In the genomic region with DNA sequence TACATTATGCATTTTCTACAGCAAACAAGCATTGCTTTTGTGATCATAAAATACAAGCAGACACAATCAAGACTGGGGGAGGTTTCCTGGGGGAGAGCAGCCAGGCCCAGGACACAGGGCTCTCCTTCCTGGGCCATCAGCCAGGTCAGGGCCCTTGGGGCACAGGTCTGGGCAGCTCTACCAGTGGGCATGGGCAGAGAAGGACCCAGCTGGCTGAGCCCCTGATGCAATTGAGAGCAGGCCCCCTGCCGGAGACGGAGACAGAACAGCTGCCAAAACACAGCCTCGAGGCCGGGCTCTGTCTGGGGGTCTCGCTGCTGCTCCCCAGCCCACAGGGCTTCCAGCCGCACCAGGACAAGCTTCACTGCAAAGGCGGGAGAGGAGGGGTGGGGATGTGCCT, we compare ENCODE assay signal across 12 cellular contexts. TPM values are rescaled to one million over a fixed set of nuclear protein-coding genes. Genes with fewer than 3 reads are reported as not detected.
"Had no signal": no experiment of that assay in that cellular context is flagged by ENCODE, and none has a peak within 500 bp of the region (broad histone marks: within the 10 kb centered on the region; RNA-seq: fewer than 3 reads in every experiment).

No MANE protein-coding gene starts in this region.

RNA-seq across cellular contexts. Expression of a gene that starts 10.8 kb away (rescaled TPM):
- total RNA-seq: activated B cell treated with CpG ODN at 0.5 μM for 24 hours; T-helper 2 cell treated with Interferon-gamma antibody and Interleukin-4, amounts not matched to agents 100 ng/mL and 5 ng/mL, for 36 hours had no signal
- polyA plus RNA-seq: immature natural killer cell had no signal

RNA-seq across cellular contexts. Expression of a gene that starts 21.8 kb away (rescaled TPM):
- total RNA-seq: activated B cell treated with CpG ODN at 0.5 μM for 24 hours; activated CD8-positive, alpha-beta T cell treated with anti-CD3 and anti-CD28 coated beads for 36 hours; breast epithelium; endothelial cell of umbilical vein; esophagus squamous epithelium; fibroblast of villous mesenchyme; right lobe of liver; SJCRH30; T-helper 2 cell treated with Interferon-gamma antibody and Interleukin-4, amounts not matched to agents 100 ng/mL and 5 ng/mL, for 36 hours had no signal
- polyA plus RNA-seq: endothelial cell of umbilical vein, immature natural killer cell had no signal

RNA-seq across cellular contexts. Expression of a gene that starts 33.7 kb away (rescaled TPM):
- total RNA-seq: activated B cell treated with CpG ODN at 0.5 μM for 24 hours; activated CD8-positive, alpha-beta T cell treated with anti-CD3 and anti-CD28 coated beads for 36 hours; breast epithelium; endothelial cell of umbilical vein; esophagus squamous epithelium; fibroblast of villous mesenchyme; left cardiac atrium; prostate gland; right lobe of liver; SJCRH30; T-helper 2 cell treated with Interferon-gamma antibody and Interleukin-4, amounts not matched to agents 100 ng/mL and 5 ng/mL, for 36 hours had no signal
- polyA plus RNA-seq: endothelial cell of umbilical vein, immature natural killer cell had no signal
